Comparison of ENCODE assay signal across 29 cellular contexts in the genomic region with DNA sequence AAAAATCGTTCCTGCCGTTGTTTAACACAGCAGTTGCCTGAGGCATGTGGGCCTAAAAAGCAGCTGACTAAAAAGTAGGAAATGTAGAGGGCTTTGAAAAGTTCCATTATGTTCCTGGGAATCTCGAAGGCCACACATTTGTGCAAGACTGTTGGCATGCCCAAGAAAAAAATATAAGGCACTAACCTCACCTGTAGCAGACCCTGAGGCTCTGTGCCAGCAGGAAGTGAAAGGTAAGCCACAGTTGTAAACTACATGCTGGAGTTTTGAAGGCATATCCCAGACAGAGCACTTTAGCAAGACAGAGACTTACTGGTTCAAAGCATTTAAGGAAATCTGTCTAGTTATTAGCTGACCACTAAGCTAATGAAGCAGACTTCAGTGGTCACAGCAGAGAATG.
"Had no signal": no experiment of that assay in that cellular context is flagged by ENCODE, and none has a peak within 500 bp of the region (broad histone marks: within the 10 kb centered on the region; RNA-seq: fewer than 3 reads in every experiment).

No MANE protein-coding gene starts in this region.

- H3K27me3 Mint-ChIP-seq: activated naive CD4-positive, alpha-beta T cell treated with anti-CD3 and anti-CD28 coated beads, Interleukin-2, amount 10 ng/mL, durations not matched to agents 7 days and 5 days; activated naive CD8-positive, alpha-beta T cell treated with anti-CD3 and anti-CD28 coated beads, Interleukin-2, amount 10 ng/mL, durations not matched to agents 7 days and 5 days; dendritic cell treated with granulocyte-macrophage colony-stimulating factor and Interleukin-4, amounts not matched to agents 40 ng/mL and 50 ng/mL, for 4 days; naive B cell; stimulated activated memory B cell treated with anti-CD40 and anti-IgM and Interleukin-4, amounts not matched to agents 10 μg/mL and 1 μg/mL and 100 μg/mL, for 72 hours; stimulated activated naive CD8-positive, alpha-beta T cell treated with anti-CD3 and anti-CD28 coated beads, Interleukin-15, amount 100 ng/mL, for 72 hours; T-helper 17 cell had no signal

- H3K27me3 ChIP-seq: neutrophil, sigmoid colon had no signal

- H3K4me3 Mint-ChIP-seq: activated naive CD4-positive, alpha-beta T cell treated with anti-CD3 and anti-CD28 coated beads, Interleukin-2, amount 10 ng/mL, durations not matched to agents 7 days and 5 days; activated naive CD8-positive, alpha-beta T cell treated with anti-CD3 and anti-CD28 coated beads, Interleukin-2, amount 10 ng/mL, durations not matched to agents 7 days and 5 days; dendritic cell treated with granulocyte-macrophage colony-stimulating factor and Interleukin-4, amounts not matched to agents 40 ng/mL and 50 ng/mL, for 4 days; naive B cell; nephron progenitor cell; stimulated activated memory B cell treated with anti-CD40 and anti-IgM and Interleukin-4, amounts not matched to agents 10 μg/mL and 1 μg/mL and 100 μg/mL, for 72 hours; stimulated activated naive CD8-positive, alpha-beta T cell treated with anti-CD3 and anti-CD28 coated beads, Interleukin-15, amount 100 ng/mL, for 72 hours; T-helper 17 cell had no signal

- H3K4me1 Mint-ChIP-seq: activated naive CD4-positive, alpha-beta T cell treated with anti-CD3 and anti-CD28 coated beads, Interleukin-2, amount 10 ng/mL, durations not matched to agents 7 days and 5 days; naive B cell; nephron progenitor cell; stimulated activated memory B cell treated with anti-CD40 and anti-IgM and Interleukin-4, amounts not matched to agents 10 μg/mL and 1 μg/mL and 100 μg/mL, for 72 hours; stimulated activated naive CD8-positive, alpha-beta T cell treated with anti-CD3 and anti-CD28 coated beads, Interleukin-15, amount 100 ng/mL, for 72 hours; T-helper 17 cell had no signal

- ATAC-seq: activated CD4-positive, CD25-positive, alpha-beta regulatory T cell treated with anti-CD3 and anti-CD28 coated beads, Interleukin-2, amount 50 U/mL, for 24 hours; left lobe of liver; lower lobe of right lung; stimulated activated memory B cell treated with anti-CD40 and anti-IgM and Interleukin-4, amounts not matched to agents 10 μg/mL and 1 μg/mL and 100 μg/mL, for 72 hours; stimulated activated naive CD8-positive, alpha-beta T cell treated with anti-CD3 and anti-CD28 coated beads, Interleukin-15, amount 100 ng/mL, for 72 hours; T-helper 17 cell had no signal

- H3K4me3 ChIP-seq: lower lobe of right lung, sigmoid colon had no signal

- H3K4me1 ChIP-seq: lower lobe of right lung, sigmoid colon had no signal

- DNase-seq: activated CD4-positive, alpha-beta T cell treated with anti-CD3 and anti-CD28 coated beads for 48 hours; activated CD4-positive, alpha-beta T cell treated with anti-CD3 and anti-CD28 coated beads, Interleukin-2, amount 50 U/mL, for 48 hours; activated CD8-positive, alpha-beta memory T cell treated with anti-CD3 and anti-CD28 coated beads for 24 hours; activated effector memory CD4-positive, alpha-beta T cell treated with Interleukin-2 at 50 U/mL for 16 hours; activated naive CD4-positive, alpha-beta T cell treated with anti-CD3 and anti-CD28 coated beads, Interleukin-2, amount 10 ng/mL, durations not matched to agents 7 days and 5 days; activated naive CD8-positive, alpha-beta T cell treated with anti-CD3 and anti-CD28 coated beads, Interleukin-2, amount 10 ng/mL, durations not matched to agents 7 days and 5 days; amniotic stem cell; central memory CD4-positive, alpha-beta T cell; head of caudate nucleus; hippocampal formation; lower lobe of right lung; naive B cell; nephron progenitor cell; retina; sigmoid colon; small intestine; stimulated activated CD4-positive, alpha-beta T cell treated with anti-CD3 and anti-CD28 coated beads, Interleukin-1b, Interleukin-23, amount 100 ng/mL, for 48 hours; stimulated activated CD4-positive, alpha-beta T cell treated with anti-CD3 and anti-CD28 coated beads, Interleukin-4, amount 100 ng/mL, for 4 hours; stimulated activated CD8-positive, alpha-beta memory T cell treated with anti-CD3 and anti-CD28 coated beads, Interleukin-4, amount 100 ng/mL, for 48 hours; stimulated activated naive CD8-positive, alpha-beta T cell treated with anti-CD3 and anti-CD28 coated beads, Interleukin-15, amount 100 ng/mL, for 72 hours; substantia nigra; T-helper 17 cell; T1000; WERI-Rb-1 had no signal

- H3K27ac ChIP-seq: lower lobe of right lung, neutrophil, sigmoid colon, WERI-Rb-1 had no signal

- H3K27ac Mint-ChIP-seq: activated naive CD4-positive, alpha-beta T cell treated with anti-CD3 and anti-CD28 coated beads, Interleukin-2, amount 10 ng/mL, durations not matched to agents 7 days and 5 days; activated naive CD8-positive, alpha-beta T cell treated with anti-CD3 and anti-CD28 coated beads, Interleukin-2, amount 10 ng/mL, durations not matched to agents 7 days and 5 days; dendritic cell treated with granulocyte-macrophage colony-stimulating factor and Interleukin-4, amounts not matched to agents 40 ng/mL and 50 ng/mL, for 4 days; naive B cell; stimulated activated memory B cell treated with anti-CD40 and anti-IgM and Interleukin-4, amounts not matched to agents 10 μg/mL and 1 μg/mL and 100 μg/mL, for 72 hours; stimulated activated naive CD8-positive, alpha-beta T cell treated with anti-CD3 and anti-CD28 coated beads, Interleukin-15, amount 100 ng/mL, for 72 hours; T-helper 17 cell had no signal
